In genomic region chr17:47993031-47993546, GRCh38 we compare ENCODE assay signal across 19 cellular contexts. TPM values are rescaled to one million over a fixed set of nuclear protein-coding genes. Genes with fewer than 3 reads are reported as not detected.
DNase-seq lines count a peak whose midpoint lies in the region; ATAC-seq and TF ChIP-seq lines count a peak whose summit lies in the region.
"Had no signal": no experiment of that assay in that cellular context is flagged by ENCODE, and none has a peak within 500 bp of the region (broad histone marks: within the 10 kb centered on the region; RNA-seq: fewer than 3 reads in every experiment).

No MANE protein-coding gene starts in this region.

- POLR2A ChIA-PET in HEK293 (lab: Yijun Ruan, JAX) = interaction anchor here (1.4 kb wide), 1 partner anchor 22 kb away, joined by 3 read pairs; the partner anchor contains the start of gene CDK5RAP3

- H3K27me3 Mint-ChIP-seq in brain (no peaks in the 10 kb centered on the region), neural crest cell (ENCODE audit: low read depth) (peaks cover 7% of the 10 kb centered on the region)

- H3K36me3 ChIP-seq in HEK293 (ENCODE audit: control insufficient read depth in 2 of 2, insufficient read depth in 1 of 2, low read length in 2 of 2) = no peaks in the 10 kb centered on the region
- H3K36me3 ChIP-seq: BLaER1 treated with 17β-estradiol and CSF1 and Interleukin-3, amounts not matched to agents 10 nM and 100 nM had no signal

- no peak for TF ChIP-seq CTCF in HEK293 (tag by site-specific recombination; IDR thresholded peaks at IDR 0.05)
- no peak for TF ChIP-seq CTCF in brain (conservative IDR thresholded peaks at IDR 0.05)
- TF ChIP-seq CTCF in neural crest cell (conservative IDR thresholded peaks at IDR 0.05) = no peak

- no peak overlapping the region for H3K27ac ChIP-seq in HEK293 (ENCODE audit: extremely low read depth, low read depth, low read length)
- H3K27ac ChIP-seq: BLaER1 treated with 17β-estradiol and CSF1 and Interleukin-3, amounts not matched to agents 10 nM and 100 nM had no signal

- H3K36me3 Mint-ChIP-seq in brain (no peaks in the 10 kb centered on the region), neural crest cell (ENCODE audit: low read depth) (no peaks in the 10 kb centered on the region)
- H3K36me3 Mint-ChIP-seq: CD8-positive, alpha-beta memory T cell had no signal

- H3K27ac Mint-ChIP-seq in brain (peak overlapping the region; percentile 87 to 98 (median 93)), neural crest cell (ENCODE audit: unreplicated experiment) (peak overlapping the region; percentile 94)
- H3K27ac Mint-ChIP-seq: CD8-positive, alpha-beta memory T cell had no signal

- H3K4me3 Mint-ChIP-seq in brain = peak overlapping the region in 2 of 5 experiments; percentile 7 to 27
- peak overlapping the region; percentile 47 for H3K4me3 Mint-ChIP-seq in neural crest cell
- H3K4me3 Mint-ChIP-seq: CD8-positive, alpha-beta memory T cell had no signal

- H3K4me1 Mint-ChIP-seq in brain (peaks cover 96% of the 10 kb centered on the region), neural crest cell (peaks cover 91% of the 10 kb centered on the region)

- DNase-seq in NCI-H2227 treated with DMSO at 0.1 percent for 48 hours (lab: John Stamatoyannopoulos, UW) (peak; percentile 90), neural crest cell (ENCODE audit: low read depth, low spot score) (no peak), kidney tubule cell (ENCODE audit: low spot score) (no peak), cerebellar cortex (ENCODE audit: low spot score) (no peak)
- DNase-seq: CD8-positive, alpha-beta memory T cell; GOT3; NCI-H2081; NCI-H2171 treated with DMSO at 0.1 percent for 48 hours; NCI-H748 treated with DMSO at 0.1 percent for 48 hours; NK-92 treated with Interleukin-12 subunit alpha and Interleukin-12 subunit beta, amount 100 ng/mL, for 24 hours; SHP77 treated with DMSO at 0.1 percent for 48 hours had no signal

- H3K4me3 ChIP-seq in HEK293 (ENCODE audit: low read depth, low read length) = no peak overlapping the region
- H3K4me3 ChIP-seq: BLaER1 treated with 17β-estradiol and CSF1 and Interleukin-3, amounts not matched to agents 10 nM and 100 nM had no signal

- CTCF ChIA-PET in HEK293 (lab: Yijun Ruan, JAX) = interaction anchor here (1.1 to 2.6 kb wide), 3 partner anchors 14 to 25 kb away, joined by 4 to 16 read pairs (median 13); partner anchors contain the start of gene CDK5RAP3

- H3K4me1 ChIP-seq in HEK293 (ENCODE audit: control insufficient read depth, insufficient read depth, low read length) = no peaks in the 10 kb centered on the region; the same call in 1 of the 2 replicates

- H3K9me3 Mint-ChIP-seq in brain (peaks cover 0 to 4% (median 0%) of the 10 kb centered on the region in 5 experiments), neural crest cell (no peaks in the 10 kb centered on the region)
- H3K9me3 Mint-ChIP-seq: CD8-positive, alpha-beta memory T cell had no signal

- ATAC-seq in HG02678 (IDR thresholded peaks at IDR 0.05; ENCODE audit: unreplicated experiment) = no peak

- no peaks in the 10 kb centered on the region for H3K9me3 ChIP-seq in HEK293 (ENCODE audit: control insufficient read depth, insufficient read depth, low read depth, low read length)
- H3K9me3 ChIP-seq: BLaER1 treated with 17β-estradiol and CSF1 and Interleukin-3, amounts not matched to agents 10 nM and 100 nM had no signal

TF ChIP-seq in HEK293, 187 proteins besides CTCF, POLR2A, EP300 and RAD21:
- TF ChIP-seq ZNF335 (tag by site-specific recombination; conservative IDR thresholded peaks at IDR 0.05) (peak; percentile 58; the same call in 1 of the 2 replicates), WT1 (tag by site-specific recombination; IDR thresholded peaks at IDR 0.05) (peak; percentile 98), ZNF341 (tag by site-specific recombination; IDR thresholded peaks at IDR 0.05; ENCODE audit: low read depth) (peak; percentile 49), OVOL3 (tag by site-specific recombination; IDR thresholded peaks at IDR 0.05) (0 out of 2 replicates have a peak, but pooled peaks have one; percentile 34), ZBTB44 (tag by site-specific recombination; IDR thresholded peaks at IDR 0.05) (no peak), SP2 (tag by site-specific recombination; IDR thresholded peaks at IDR 0.05) (no peak), ZNF529 (tag by site-specific recombination; IDR thresholded peaks at IDR 0.05; ENCODE audit: insufficient replicate concordance) (no peak), GLIS1 (tag by site-specific recombination; IDR thresholded peaks at IDR 0.05) (peak; percentile 87), ZBTB48 (tag by site-specific recombination; IDR thresholded peaks at IDR 0.05) (no peak), ZIC2 (tag by site-specific recombination; IDR thresholded peaks at IDR 0.05) (peak; percentile 34), PATZ1 (tag by site-specific recombination; IDR thresholded peaks at IDR 0.05) (no peak)
- TF ChIP-seq, protein P1, sequence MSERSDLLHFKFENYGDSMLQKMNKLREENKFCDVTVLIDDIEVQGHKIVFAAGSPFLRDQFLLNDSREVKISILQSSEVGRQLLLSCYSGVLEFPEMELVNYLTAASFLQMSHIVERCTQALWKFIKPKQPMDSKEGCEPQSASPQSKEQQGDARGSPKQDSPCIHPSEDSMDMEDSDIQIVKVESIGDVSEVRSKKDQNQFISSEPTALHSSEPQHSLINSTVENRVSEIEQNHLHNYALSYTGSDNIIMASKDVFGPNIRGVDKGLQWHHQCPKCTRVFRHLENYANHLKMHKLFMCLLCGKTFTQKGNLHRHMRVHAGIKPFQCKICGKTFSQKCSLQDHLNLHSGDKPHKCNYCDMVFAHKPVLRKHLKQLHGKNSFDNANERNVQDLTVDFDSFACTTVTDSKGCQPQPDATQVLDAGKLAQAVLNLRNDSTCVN (tag by site-specific recombination; optimal IDR thresholded peaks at IDR 0.05) = no peak

RNA-seq across cellular contexts. Expression of gene CDK5RAP3, which starts 22.2 kb away (rescaled TPM):
- 106 TPM for polyA plus RNA-seq in brain (ENCODE audit: insufficient read depth, low read depth, low replicate concordance)
- 285 and 301 TPM in 2 replicates for total RNA-seq in neural crest cell

RNA-seq across cellular contexts. Expression of gene PRR15L, which starts 35.4 kb away (rescaled TPM):
- polyA plus RNA-seq in brain (ENCODE audit: insufficient read depth, low read depth, low replicate concordance) = 30.5 TPM
- not detected in 2 replicates for total RNA-seq in neural crest cell
- total RNA-seq: CD8-positive, alpha-beta memory T cell; M059J; NCI-H460; OCI-LY7; RPMI7951 had no signal
- polyA plus RNA-seq: CD8-positive, alpha-beta memory T cell had no signal

RNA-seq across cellular contexts. Expression of gene COPZ2, which starts 44.5 kb away (rescaled TPM):
- 7.2 TPM for polyA plus RNA-seq in brain (ENCODE audit: insufficient read depth, low read depth, low replicate concordance)
- total RNA-seq in neural crest cell = 4.0 and 4.1 TPM in 2 replicates

RNA-seq across cellular contexts. Expression of gene PNPO, which starts 51.7 kb away (rescaled TPM):
- polyA plus RNA-seq in brain (ENCODE audit: insufficient read depth, low read depth, low replicate concordance) = 24.4 TPM
- total RNA-seq in neural crest cell = 7.1 and 7.5 TPM in 2 replicates

RNA-seq across cellular contexts. Expression of gene NFE2L1, which starts 55.1 kb away (rescaled TPM):
- 137 TPM for polyA plus RNA-seq in brain (ENCODE audit: insufficient read depth, low read depth, low replicate concordance)
- 121 and 131 TPM in 2 replicates for total RNA-seq in neural crest cell
